8 cellular contexts compared by ENCODE assay signal in genomic region chr18:10519999-10520935, GRCh38. TPM values are rescaled to one million over a fixed set of nuclear protein-coding genes. Genes with fewer than 3 reads are reported as not detected.
DNase-seq lines count a peak whose midpoint lies in the region; FAIRE-seq lines count a peak whose summit lies in the region.

No MANE protein-coding gene starts in this region.

- H4K20me1 ChIP-seq in BLaER1 treated with 17β-estradiol and CSF1 and Interleukin-3, amounts not matched to agents 10 nM and 100 nM: no peaks in the 10 kb centered on the region

- DNase-seq in GM19239 (ENCODE audit: insufficient read length, low spot score) (peak; percentile 42), HUDEP-2 (lab: John Stamatoyannopoulos, UW; ENCODE audit: unreplicated experiment in 76 of 76) (peak in 56 of 76 experiments; percentile 0 to 76 (median 30)), NOMO-1 (lab: John Stamatoyannopoulos, UW; ENCODE audit: unreplicated experiment in 2 of 2) (peak; percentile 83 to 92), activated T-cell treated with anti-CD3 and anti-CD28 coated beads for 1 hour (ENCODE audit: low read depth) (peak; percentile 40), epithelial cell of prostate (ENCODE audit: low read depth, low spot score) (peak; percentile 54), mucosa of gallbladder (ENCODE audit: low spot score) (peak; percentile 87)
- peak; percentile 18 for DNase-seq in stimulated activated naive CD4-positive, alpha-beta T cell treated with Interleukin-2 at 50 U/mL for 16 hours (lab: John Stamatoyannopoulos, UW)

- peak overlapping the region in 7 of 11 experiments; percentile 27 to 60 (median 46); a peak in 8 of 22 replicates for H3K9ac ChIP-seq in BLaER1 treated with 17β-estradiol and CSF1 and Interleukin-3, amounts not matched to agents 10 nM and 100 nM

- H3K27ac ChIP-seq in BLaER1 treated with 17β-estradiol and CSF1 and Interleukin-3, amounts not matched to agents 10 nM and 100 nM: peak overlapping the region in 8 of 11 experiments; percentile 24 to 68 (median 54); a peak in 15 of 22 replicates
- no peak overlapping the region for H3K27ac ChIP-seq in epithelial cell of prostate

- no peaks in the 10 kb centered on the region for H3K36me3 ChIP-seq in BLaER1 treated with 17β-estradiol and CSF1 and Interleukin-3, amounts not matched to agents 10 nM and 100 nM

- peaks cover 0 to 11% (median 8%) of the 10 kb centered on the region in 11 experiments; a peak in 11 of 22 replicates for H3K9me3 ChIP-seq in BLaER1 treated with 17β-estradiol and CSF1 and Interleukin-3, amounts not matched to agents 10 nM and 100 nM (replicated peaks in 1 of 11)

- H3K27me3 ChIP-seq in BLaER1 treated with 17β-estradiol and CSF1 and Interleukin-3, amounts not matched to agents 10 nM and 100 nM: no peaks in the 10 kb centered on the region

- H3K4me1 ChIP-seq in BLaER1 treated with 17β-estradiol and CSF1 and Interleukin-3, amounts not matched to agents 10 nM and 100 nM: peaks cover 29 to 42% (median 33%) of the 10 kb centered on the region in 10 experiments

- peak; percentile 90 for FAIRE-seq in GM19239 (lab: Jason Lieb, UNC)

- peak overlapping the region; percentile 38 to 76 (median 69); a peak in 21 of 22 replicates for H3K4me2 ChIP-seq in BLaER1 treated with 17β-estradiol and CSF1 and Interleukin-3, amounts not matched to agents 10 nM and 100 nM

- H3K4me3 ChIP-seq in BLaER1 treated with 17β-estradiol and CSF1 and Interleukin-3, amounts not matched to agents 10 nM and 100 nM: no peak overlapping the region; a peak in 1 of 20 replicates

RNA-seq across cellular contexts. Expression of gene NAPG, which starts 5.6 kb away (rescaled TPM):
- total RNA-seq in mucosa of gallbladder: 44.6 TPM

Comparison
In these comparisons a context has a peak if more than half of its experiments do, and no peak if none do; other contexts are left out.
1. DNase-seq: peak in every context shown above with its lines; median percentile 88 in NOMO-1; 87 in mucosa of gallbladder; 54 in epithelial cell of prostate; 42 in GM19239; 40 in activated T-cell treated with anti-CD3 and anti-CD28 coated beads for 1 hour; 30 in HUDEP-2; 18 in stimulated activated naive CD4-positive, alpha-beta T cell treated with Interleukin-2 at 50 U/mL for 16 hours.